4 cellular contexts compared by ENCODE assay signal in genomic region chr14:35317820-35318219, GRCh38.
"Had no signal": no experiment of that assay in that cellular context is flagged by ENCODE, and none has a peak within 500 bp of the region (broad histone marks: within the 10 kb centered on the region; RNA-seq: fewer than 3 reads in every experiment).

No MANE protein-coding gene starts in this region.

- H3K27me3 Mint-ChIP-seq: IgD-negative memory B cell had no signal

- H3K4me1 Mint-ChIP-seq: GM23338, H9, IgD-negative memory B cell had no signal

- DNase-seq: H9, HCEC 1CT had no signal

- H3K4me3 Mint-ChIP-seq: GM23338, H9, IgD-negative memory B cell had no signal

- ATAC-seq: GM23338 had no signal

- H3K9me3 Mint-ChIP-seq: GM23338, H9, IgD-negative memory B cell had no signal

- H3K27ac Mint-ChIP-seq: GM23338, H9, IgD-negative memory B cell had no signal
